Comparison of ENCODE assay signal across 8 cellular contexts in genomic region chr3:122679467-122680291, GRCh38. TPM values are rescaled to one million over a fixed set of nuclear protein-coding genes. Genes with fewer than 3 reads are reported as not detected.
A peak's percentile ranks its signal among the peaks of the same experiment; 100 is the strongest.
DNase-seq lines count a peak whose midpoint lies in the region; ATAC-seq and TF ChIP-seq lines count a peak whose summit lies in the region.

No MANE protein-coding gene starts in this region.

- H3K4me3 ChIP-seq in SJCRH30 (peak overlapping the region; percentile 46), tibial nerve (peak overlapping the region; percentile 88 to 96 (median 91))

- H3K9me3 ChIP-seq in SJCRH30 (replicated peaks) (no peaks in the 10 kb centered on the region), tibial nerve (peaks cover 0 to 4% (median 0%) of the 10 kb centered on the region in 4 donors)

- peak in 2 of 5 experiments; percentile 6 to 8 for TF ChIP-seq CTCF in tibial nerve (IDR thresholded peaks at IDR 0.05)

- peak; percentile 24 for DNase-seq in stimulated activated CD4-positive, alpha-beta T cell treated with anti-CD3 and anti-CD28 coated beads, Interleukin-15, amount 100 ng/mL, for 24 hours
- no peak for DNase-seq in stimulated activated CD4-positive, alpha-beta T cell treated with anti-CD3 and anti-CD28 coated beads, Interleukin-4, amount 100 ng/mL, for 4 hours
- peak; percentile 33 to 58 for DNase-seq in SJCRH30
- DNase-seq in memory B cell (ENCODE audit: low spot score in 2 of 2) = no peak
- peak in 1 of 2 donors; percentile 38 for DNase-seq in tibial nerve (ENCODE audit: low spot score in 2 of 2)

- H3K27ac ChIP-seq in SJCRH30 = no peak overlapping the region
- peak overlapping the region; percentile 75 for H3K27ac ChIP-seq in cingulate gyrus (ENCODE audit: low read depth, low read length)
- H3K27ac ChIP-seq in tibial nerve = peak overlapping the region; percentile 98 to 99 (median 98)

- H3K36me3 ChIP-seq in SJCRH30 (no peaks in the 10 kb centered on the region), tibial nerve (no peaks in the 10 kb centered on the region)

- no peak for TF ChIP-seq EP300 in tibial nerve (IDR thresholded peaks at IDR 0.05)

- H3K27ac Mint-ChIP-seq in memory B cell = peak overlapping the region; percentile 93

- no peaks in the 10 kb centered on the region for H3K27me3 ChIP-seq in SJCRH30
- H3K27me3 ChIP-seq in tibial nerve = no peaks in the 10 kb centered on the region

- H3K9me3 Mint-ChIP-seq in memory B cell = no peaks in the 10 kb centered on the region

- no peak for TF ChIP-seq POLR2A in tibial nerve (IDR thresholded peaks at IDR 0.05)

- ATAC-seq in HG03280 (IDR thresholded peaks at IDR 0.05; ENCODE audit: unreplicated experiment) (peak; percentile 14), memory B cell (ENCODE audit: low read depth) (no peak), GM21515 (IDR thresholded peaks at IDR 0.05; ENCODE audit: unreplicated experiment) (no peak)

- WGBS in tibial nerve, 2 donors = 18 to 23% methylated on average over 18 of the region's 18 CpGs

- H3K4me1 Mint-ChIP-seq in memory B cell = peaks cover 44% of the 10 kb centered on the region

- peak overlapping the region; percentile 90 for H3K4me3 Mint-ChIP-seq in memory B cell

- no peaks in the 10 kb centered on the region for H3K27me3 Mint-ChIP-seq in memory B cell

- peaks cover 2% of the 10 kb centered on the region for H3K36me3 Mint-ChIP-seq in memory B cell

- H3K4me1 ChIP-seq in SJCRH30 (no peaks in the 10 kb centered on the region), tibial nerve (peaks cover 0 to 38% (median 13%) of the 10 kb centered on the region in 4 donors)

RNA-seq across cellular contexts. Expression of gene PARP14, which starts 1.0 kb away (rescaled TPM):
- 0.61 and 0.81 TPM in 2 replicates for total RNA-seq in SJCRH30 (2014; rRNA removed; shearing (Covaris generic))
- 10 to 100 TPM; 31.6 to 56.2 (median 38.4) TPM for total RNA-seq in tibial nerve

Comparison
In these comparisons a context has a peak if more than half of its experiments do, and no peak if none do; other contexts are left out.
1. DNase-seq: peak in stimulated activated CD4-positive, alpha-beta T cell treated with anti-CD3 and anti-CD28 coated beads, Interleukin-15, amount 100 ng/mL, for 24 hours (single experiment) and SJCRH30 (2 of 2); none in stimulated activated CD4-positive, alpha-beta T cell treated with anti-CD3 and anti-CD28 coated beads, Interleukin-4, amount 100 ng/mL, for 4 hours (0 of 2) and memory B cell (0 of 2).
2. RNA of gene PARP14, which starts 1.0 kb away (total RNA-seq): 31.6 to 56.2 TPM in tibial nerve; 0.61 to 0.81 TPM in SJCRH30; every median in the first group is over 10 times any median in the second.